8 cellular contexts compared by ENCODE assay signal in genomic region chr3:124730129-124730919, GRCh38. TPM values are rescaled to one million over a fixed set of nuclear protein-coding genes. Genes with fewer than 3 reads are reported as not detected.
DNase-seq lines count a peak whose midpoint lies in the region; ATAC-seq and TF ChIP-seq lines count a peak whose summit lies in the region.

Gene UMPS, plus strand, starts transcription at chr3:124730452. Its CDS starts 20 bp downstream, at chr3:124730472.

- H3K36me3 Mint-ChIP-seq in T-cell, result peaks cover 6% of the 10 kb centered on the region
- peaks cover 6% of the 10 kb centered on the region for H3K36me3 Mint-ChIP-seq in progenitor cell of endocrine pancreas (ENCODE audit: insufficient read depth)

- 0 to 3% (median 0%) methylated on average over 24 to 44 of the region's 44 CpGs for WGBS in adrenal gland, 4 donors

- no peaks in the 10 kb centered on the region for H3K9me3 ChIP-seq in adrenal gland (replicated peaks in 1 of 3)
- no peaks in the 10 kb centered on the region for H3K9me3 ChIP-seq in upper lobe of right lung

- intact Hi-C loops in adrenal gland (cut with DNase I) (no loop called here), left cardiac atrium (cut with DNase I) (no loop called here), upper lobe of right lung (cut with DNase I) (no loop called here)

- peak; percentile 95 for ATAC-seq in HG02763 (IDR thresholded peaks at IDR 0.05; ENCODE audit: unreplicated experiment)
- ATAC-seq in T-cell (replicated peaks in 1 of 4), result peak; percentile 98 to 99 (median 98)
- peak; percentile 98 to 99 for ATAC-seq in left cardiac atrium
- ATAC-seq in upper lobe of right lung, result peak; percentile 100

- H3K27me3 ChIP-seq in adrenal gland, result no peaks in the 10 kb centered on the region
- peaks cover 20% of the 10 kb centered on the region for H3K27me3 ChIP-seq in upper lobe of right lung

- H3K9me3 Mint-ChIP-seq in T-cell (no peaks in the 10 kb centered on the region), progenitor cell of endocrine pancreas (ENCODE audit: low read depth) (no peaks in the 10 kb centered on the region)

- peak within 1 kb of the TSS; percentile 96 to 99 (median 96) for H3K4me3 Mint-ChIP-seq in T-cell
- peak within 1 kb of the TSS; percentile 100 for H3K4me3 Mint-ChIP-seq in progenitor cell of endocrine pancreas (ENCODE audit: low read depth)

- H3K36me3 ChIP-seq in adrenal gland (replicated peaks in 1 of 2), result peaks cover 0 to 4% of the 10 kb centered on the region in 2 donors
- H3K36me3 ChIP-seq in upper lobe of right lung, result peaks cover 3% of the 10 kb centered on the region

- H3K27ac Mint-ChIP-seq in T-cell, result peak within 1 kb of the TSS; percentile 92 to 97
- H3K27ac Mint-ChIP-seq in progenitor cell of endocrine pancreas, result peak within 1 kb of the TSS; percentile 99

- H3K27ac ChIP-seq in adrenal gland, result peak within 1 kb of the TSS in 4 of 5 donors; percentile 43 to 89 (median 58)
- peak within 1 kb of the TSS; percentile 83 for H3K27ac ChIP-seq in upper lobe of right lung

- TF ChIP-seq POLR2A in adrenal gland (IDR thresholded peaks at IDR 0.05), result peak; percentile 61 to 83

- H3K27me3 Mint-ChIP-seq in T-cell (peaks cover 13 to 18% of the 10 kb centered on the region in 2 donors), progenitor cell of endocrine pancreas (no peaks in the 10 kb centered on the region)

- peak within 1 kb of the TSS; percentile 77 for H3K4me3 ChIP-seq in GM12875 (ENCODE audit: low read depth, low read length)
- H3K4me3 ChIP-seq in adrenal gland, result peak within 1 kb of the TSS; percentile 1 to 100 (median 80)
- peak within 1 kb of the TSS; percentile 96 for H3K4me3 ChIP-seq in upper lobe of right lung

- peak; percentile 89 for DNase-seq in NCI-H1436 (lab: John Stamatoyannopoulos, UW)
- DNase-seq in T-cell, result peak; percentile 81 to 95 (median 91)
- peak; percentile 91 to 95 (median 93) for DNase-seq in adrenal gland
- peak; percentile 94 for DNase-seq in left cardiac atrium
- peak; percentile 81 for DNase-seq in progenitor cell of endocrine pancreas (ENCODE audit: low spot score, unreplicated experiment)
- peak; percentile 96 for DNase-seq in upper lobe of right lung

- CTCF ChIA-PET in T-cell (lab: Charles Lee), result interaction anchor here (0.5 to 1.2 kb wide), 3 partner anchors 8 to 647 kb away, joined by 3 read pairs; no protein-coding TSS in a partner anchor

- peaks cover 32 to 44% (median 41%) of the 10 kb centered on the region in 3 donors for H3K4me1 Mint-ChIP-seq in T-cell
- H3K4me1 Mint-ChIP-seq in progenitor cell of endocrine pancreas (ENCODE audit: low read depth), result peaks cover 16% of the 10 kb centered on the region

- H3K4me1 ChIP-seq in adrenal gland (replicated peaks in 1 of 2) (peaks cover 12 to 30% of the 10 kb centered on the region in 2 donors), upper lobe of right lung (peaks cover 7% of the 10 kb centered on the region)

- TF ChIP-seq CTCF in GM12875 (IDR thresholded peaks at IDR 0.05; ENCODE audit: borderline replicate concordance, insufficient read depth, low read depth, low read length) (no peak), adrenal gland (IDR thresholded peaks at IDR 0.05) (no peak), progenitor cell of endocrine pancreas (IDR thresholded peaks at IDR 0.05; ENCODE audit: unreplicated experiment) (no peak), upper lobe of right lung (IDR thresholded peaks at IDR 0.05) (no peak)

- POLR2A ChIA-PET in T-cell (lab: Charles Lee), result interaction anchor here in 1 of 2 donors (0.5 to 0.6 kb wide), 2 partner anchors 199 to 771 kb away, joined by 4 to 6 read pairs; no protein-coding TSS in a partner anchor

RNA-seq across cellular contexts. Expression of gene UMPS, which starts in this region (rescaled TPM):
- 10 to 100 TPM; 14.9 to 29.6 (median 21.1) TPM for total RNA-seq in T-cell
- 10 to 100 TPM; 15.1 to 42.2 (median 26.8) TPM for total RNA-seq in adrenal gland
- 10 to 100 TPM in 2 of 3 donors, 1 to 10 TPM in 1; 8.8 to 45.9 (median 17.7) TPM for polyA plus RNA-seq in adrenal gland
- total RNA-seq in left cardiac atrium, result 10 to 100 TPM; 14.8 to 18.8 TPM
- total RNA-seq in progenitor cell of endocrine pancreas, result 49.0 and 50.3 TPM in 2 replicates
- total RNA-seq in upper lobe of right lung, result 22.2 TPM

Comparison
In these comparisons a context has a peak if more than half of its experiments do, and no peak if none do; other contexts are left out.
1. Peak in every context shown above with its lines: DNase-seq, ATAC-seq, H3K4me3 ChIP-seq and H3K27ac ChIP-seq.